ENCODE assay signal across 1 cellular context in genomic region chr17:74433421-74434121, GRCh38.
A peak's percentile ranks its signal among the peaks of the same experiment; 100 is the strongest.
TF ChIP-seq lines count a peak whose summit lies in the region.

No MANE protein-coding gene starts in this region.

TF ChIP-seq in HepG2, 621 proteins besides CTCF, POLR2A, EP300 and RAD21 (continued from another document):
- no peak for TF ChIP-seq ZBTB21 (CRISPR knock-in tag; IDR thresholded peaks at IDR 0.05)
- TF ChIP-seq, protein P1, sequence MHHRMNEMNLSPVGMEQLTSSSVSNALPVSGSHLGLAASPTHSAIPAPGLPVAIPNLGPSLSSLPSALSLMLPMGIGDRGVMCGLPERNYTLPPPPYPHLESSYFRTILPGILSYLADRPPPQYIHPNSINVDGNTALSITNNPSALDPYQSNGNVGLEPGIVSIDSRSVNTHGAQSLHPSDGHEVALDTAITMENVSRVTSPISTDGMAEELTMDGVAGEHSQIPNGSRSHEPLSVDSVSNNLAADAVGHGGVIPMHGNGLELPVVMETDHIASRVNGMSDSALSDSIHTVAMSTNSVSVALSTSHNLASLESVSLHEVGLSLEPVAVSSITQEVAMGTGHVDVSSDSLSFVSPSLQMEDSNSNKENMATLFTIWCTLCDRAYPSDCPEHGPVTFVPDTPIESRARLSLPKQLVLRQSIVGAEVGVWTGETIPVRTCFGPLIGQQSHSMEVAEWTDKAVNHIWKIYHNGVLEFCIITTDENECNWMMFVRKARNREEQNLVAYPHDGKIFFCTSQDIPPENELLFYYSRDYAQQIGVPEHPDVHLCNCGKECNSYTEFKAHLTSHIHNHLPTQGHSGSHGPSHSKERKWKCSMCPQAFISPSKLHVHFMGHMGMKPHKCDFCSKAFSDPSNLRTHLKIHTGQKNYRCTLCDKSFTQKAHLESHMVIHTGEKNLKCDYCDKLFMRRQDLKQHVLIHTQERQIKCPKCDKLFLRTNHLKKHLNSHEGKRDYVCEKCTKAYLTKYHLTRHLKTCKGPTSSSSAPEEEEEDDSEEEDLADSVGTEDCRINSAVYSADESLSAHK (CRISPR knock-in tag; IDR thresholded peaks at IDR 0.05; ENCODE audit: borderline replicate concordance): no peak
- peak; percentile 7; the same call in 1 of the 2 replicates for TF ChIP-seq RFX1 (IDR thresholded peaks at IDR 0.05)
- TF ChIP-seq ZNF557 (CRISPR knock-in tag; IDR thresholded peaks at IDR 0.05): peak; percentile 59; the same call in 1 of the 2 replicates
- TF ChIP-seq ZNF101 (CRISPR knock-in tag; IDR thresholded peaks at IDR 0.05; ENCODE audit: borderline replicate concordance, low read depth): no peak
- TF ChIP-seq GABPB1 (CRISPR knock-in tag; IDR thresholded peaks at IDR 0.05): 0 out of 2 replicates have a peak, but pooled peaks have one; percentile 38
